8 cellular contexts compared by ENCODE assay signal in the genomic region with DNA sequence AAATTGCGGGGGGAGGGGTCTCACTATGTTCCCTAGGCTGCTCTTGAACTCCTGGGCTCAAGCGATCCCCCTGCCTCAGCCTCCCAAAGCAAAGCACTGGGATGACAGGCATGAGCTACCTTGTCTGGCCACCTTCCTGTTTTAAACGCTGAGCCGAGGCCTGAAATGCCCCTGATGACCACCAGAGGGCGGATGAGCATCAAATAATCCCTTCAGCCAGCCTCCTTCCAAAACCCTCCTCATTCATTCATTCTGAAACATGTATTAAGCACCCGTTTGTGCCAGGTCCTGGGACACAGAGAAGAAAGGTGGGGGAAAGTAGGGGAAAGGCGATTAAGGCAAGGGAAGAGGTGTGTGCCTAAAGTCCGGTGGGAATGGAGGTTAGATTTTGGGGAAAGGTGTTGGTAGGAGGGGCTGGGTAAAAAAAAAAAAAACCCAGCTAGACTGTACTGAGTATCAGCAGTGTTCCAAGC. TPM values are rescaled to one million over a fixed set of nuclear protein-coding genes. Genes with fewer than 3 reads are reported as not detected.
DNase-seq lines count a peak whose midpoint lies in the region; ATAC-seq lines count a peak whose summit lies in the region.

No MANE protein-coding gene starts in this region.

- peak; percentile 73 for ATAC-seq in activated CD8-positive, alpha-beta T cell treated with anti-CD3 and anti-CD28 coated beads, Interleukin-2, amount 10 ng/mL, durations not matched to agents 7 days and 5 days
- ATAC-seq in effector memory CD8-positive, alpha-beta T cell (replicated peaks): peak; percentile 84
- ATAC-seq in HG02678 (IDR thresholded peaks at IDR 0.05; ENCODE audit: unreplicated experiment): no peak

- no peaks in the 10 kb centered on the region for H3K36me3 Mint-ChIP-seq in activated CD8-positive, alpha-beta T cell treated with anti-CD3 and anti-CD28 coated beads, Interleukin-2, amount 10 ng/mL, durations not matched to agents 7 days and 5 days (ENCODE audit: low read depth)
- H3K36me3 Mint-ChIP-seq in effector memory CD8-positive, alpha-beta T cell (ENCODE audit: insufficient read depth): peaks cover 3% of the 10 kb centered on the region

- DNase-seq in COR-L47 (lab: John Stamatoyannopoulos, UW): peak; percentile 39
- peak; percentile 74 for DNase-seq in HS-5 (ENCODE audit: low read depth)
- peak; percentile 15 for DNase-seq in NK-92 (lab: John Stamatoyannopoulos, UW; ENCODE audit: unreplicated experiment)
- DNase-seq in activated CD8-positive, alpha-beta T cell treated with anti-CD3 and anti-CD28 coated beads, Interleukin-2, amount 10 ng/mL, durations not matched to agents 7 days and 5 days: peak; percentile 91
- peak; percentile 84 to 90 (median 85) for DNase-seq in effector memory CD8-positive, alpha-beta T cell
- peak; percentile 87 for DNase-seq in midbrain (lab: John Stamatoyannopoulos, UW)
- DNase-seq in stimulated activated CD8-positive, alpha-beta memory T cell treated with anti-CD3 and anti-CD28 coated beads, Interleukin-4, amount 100 ng/mL, for 48 hours: peak; percentile 90

- H3K4me1 Mint-ChIP-seq in activated CD8-positive, alpha-beta T cell treated with anti-CD3 and anti-CD28 coated beads, Interleukin-2, amount 10 ng/mL, durations not matched to agents 7 days and 5 days (ENCODE audit: low read depth): peaks cover 24% of the 10 kb centered on the region
- H3K4me1 Mint-ChIP-seq in effector memory CD8-positive, alpha-beta T cell (ENCODE audit: low read depth in 2 of 2): peaks cover 4 to 13% of the 10 kb centered on the region in 2 donors

- H3K27me3 Mint-ChIP-seq in activated CD8-positive, alpha-beta T cell treated with anti-CD3 and anti-CD28 coated beads, Interleukin-2, amount 10 ng/mL, durations not matched to agents 7 days and 5 days (ENCODE audit: low read depth): peaks cover 12% of the 10 kb centered on the region
- H3K27me3 Mint-ChIP-seq in effector memory CD8-positive, alpha-beta T cell: peaks cover 13 to 24% of the 10 kb centered on the region in 2 donors

- POLR2A ChIA-PET in activated CD8-positive, alpha-beta T cell treated with anti-CD3 and anti-CD28 coated beads, Interleukin-2, amount 10 ng/mL, durations not matched to agents 7 days and 5 days (lab: Charles Lee): interaction anchor here (0.7 to 7.3 kb wide), 5 partner anchors 16 to 64 kb away, joined by 3 to 80 read pairs (median 15); partner anchors contain the start of gene PTMA

- H3K27ac Mint-ChIP-seq in activated CD8-positive, alpha-beta T cell treated with anti-CD3 and anti-CD28 coated beads, Interleukin-2, amount 10 ng/mL, durations not matched to agents 7 days and 5 days: no peak overlapping the region
- peak overlapping the region in 1 of 2 donors; percentile 12 for H3K27ac Mint-ChIP-seq in effector memory CD8-positive, alpha-beta T cell

- no peaks in the 10 kb centered on the region for H3K9me3 Mint-ChIP-seq in activated CD8-positive, alpha-beta T cell treated with anti-CD3 and anti-CD28 coated beads, Interleukin-2, amount 10 ng/mL, durations not matched to agents 7 days and 5 days (ENCODE audit: insufficient read depth)
- no peaks in the 10 kb centered on the region for H3K9me3 Mint-ChIP-seq in effector memory CD8-positive, alpha-beta T cell

- H3K4me3 Mint-ChIP-seq in activated CD8-positive, alpha-beta T cell treated with anti-CD3 and anti-CD28 coated beads, Interleukin-2, amount 10 ng/mL, durations not matched to agents 7 days and 5 days: no peak overlapping the region
- no peak overlapping the region for H3K4me3 Mint-ChIP-seq in effector memory CD8-positive, alpha-beta T cell

- CTCF ChIA-PET in activated CD8-positive, alpha-beta T cell treated with anti-CD3 and anti-CD28 coated beads, Interleukin-2, amount 10 ng/mL, durations not matched to agents 7 days and 5 days (lab: Charles Lee): interaction anchor here (0.5 to 27.4 kb wide), 32 partner anchors 8 to 562 kb away, joined by 3 to 648 read pairs (median 4); partner anchors contain the start of genes PTMA and TEX44

RNA-seq across cellular contexts. Expression of gene PTMA, which starts 30.7 kb away (rescaled TPM):
- 1,000 to 10,000 TPM; 1,769 to 1,842 TPM for total RNA-seq in activated CD8-positive, alpha-beta T cell treated with anti-CD3 and anti-CD28 coated beads, Interleukin-2, amount 10 ng/mL, durations not matched to agents 7 days and 5 days

Comparison
In these comparisons a context has a peak if more than half of its experiments do, and no peak if none do; other contexts are left out.
1. DNase-seq: peak in every context shown above with its lines; median percentile 91 in activated CD8-positive, alpha-beta T cell treated with anti-CD3 and anti-CD28 coated beads, Interleukin-2, amount 10 ng/mL, durations not matched to agents 7 days and 5 days; 90 in stimulated activated CD8-positive, alpha-beta memory T cell treated with anti-CD3 and anti-CD28 coated beads, Interleukin-4, amount 100 ng/mL, for 48 hours; 87 in midbrain; 85 in effector memory CD8-positive, alpha-beta T cell; 74 in HS-5; 39 in COR-L47; 15 in NK-92.